ENCODE assay signal across 21 cellular contexts in genomic region chr9:107907261-107907660, GRCh38.
"Had no signal": no experiment of that assay in that cellular context is flagged by ENCODE, and none has a peak within 500 bp of the region (broad histone marks: within the 10 kb centered on the region; RNA-seq: fewer than 3 reads in every experiment).

No MANE protein-coding gene starts in this region.

- H3K36me3 ChIP-seq: ascending aorta, brain microvascular endothelial cell, tibial artery had no signal

- ATAC-seq: activated CD4-positive, alpha-beta T cell treated with anti-CD3 and anti-CD28 coated beads for 36 hours; activated naive CD4-positive, alpha-beta T cell treated with anti-CD3 and anti-CD28 coated beads, Interleukin-2, amount 50 U/mL, for 72 hours; activated T-helper 17 cell treated with anti-CD3 and anti-CD28 coated beads, Interleukin-2, amount 50 U/mL, for 72 hours; left lobe of liver; naive thymus-derived CD8-positive, alpha-beta T cell had no signal

- H3K4me1 ChIP-seq: ascending aorta, tibial artery had no signal

- H3K27ac ChIP-seq: ascending aorta, brain microvascular endothelial cell, coronary artery, epithelial cell of prostate, tibial artery had no signal

- H3K4me3 ChIP-seq: ascending aorta, coronary artery, tibial artery had no signal

- H3K9me3 ChIP-seq: tibial artery had no signal

- DNase-seq: activated B cell treated with CpG ODN at 0.5 μM for 24 hours; activated CD4-positive, alpha-beta T cell treated with anti-CD3 and anti-CD28 coated beads for 36 hours; activated CD4-positive, alpha-beta T cell treated with anti-CD3 and anti-CD28 coated beads, Interleukin-2, amount 50 U/mL, for 4 hours; activated CD8-positive, alpha-beta memory T cell treated with anti-CD3 and anti-CD28 coated beads for 24 hours; activated CD8-positive, alpha-beta memory T cell treated with anti-CD3 and anti-CD28 coated beads, Interleukin-2, amount 50 U/mL, for 4 hours; activated T-cell treated with anti-CD3 and anti-CD28 coated beads, Interleukin-2, amount 50 U/mL, for 24 hours; brain microvascular endothelial cell; kidney; mammary epithelial cell; naive thymus-derived CD8-positive, alpha-beta T cell; retina; stimulated activated CD4-positive, alpha-beta T cell treated with anti-CD3 and anti-CD28 coated beads, Interleukin-4, amount 100 ng/mL, for 24 hours; stimulated activated naive CD4-positive, alpha-beta T cell treated with Interleukin-2 at 50 U/mL for 16 hours; T-helper 9 cell; tibial artery had no signal

- H3K27me3 ChIP-seq: ascending aorta, brain microvascular endothelial cell, tibial artery had no signal

- FAIRE-seq: kidney had no signal
